In the genomic region with DNA sequence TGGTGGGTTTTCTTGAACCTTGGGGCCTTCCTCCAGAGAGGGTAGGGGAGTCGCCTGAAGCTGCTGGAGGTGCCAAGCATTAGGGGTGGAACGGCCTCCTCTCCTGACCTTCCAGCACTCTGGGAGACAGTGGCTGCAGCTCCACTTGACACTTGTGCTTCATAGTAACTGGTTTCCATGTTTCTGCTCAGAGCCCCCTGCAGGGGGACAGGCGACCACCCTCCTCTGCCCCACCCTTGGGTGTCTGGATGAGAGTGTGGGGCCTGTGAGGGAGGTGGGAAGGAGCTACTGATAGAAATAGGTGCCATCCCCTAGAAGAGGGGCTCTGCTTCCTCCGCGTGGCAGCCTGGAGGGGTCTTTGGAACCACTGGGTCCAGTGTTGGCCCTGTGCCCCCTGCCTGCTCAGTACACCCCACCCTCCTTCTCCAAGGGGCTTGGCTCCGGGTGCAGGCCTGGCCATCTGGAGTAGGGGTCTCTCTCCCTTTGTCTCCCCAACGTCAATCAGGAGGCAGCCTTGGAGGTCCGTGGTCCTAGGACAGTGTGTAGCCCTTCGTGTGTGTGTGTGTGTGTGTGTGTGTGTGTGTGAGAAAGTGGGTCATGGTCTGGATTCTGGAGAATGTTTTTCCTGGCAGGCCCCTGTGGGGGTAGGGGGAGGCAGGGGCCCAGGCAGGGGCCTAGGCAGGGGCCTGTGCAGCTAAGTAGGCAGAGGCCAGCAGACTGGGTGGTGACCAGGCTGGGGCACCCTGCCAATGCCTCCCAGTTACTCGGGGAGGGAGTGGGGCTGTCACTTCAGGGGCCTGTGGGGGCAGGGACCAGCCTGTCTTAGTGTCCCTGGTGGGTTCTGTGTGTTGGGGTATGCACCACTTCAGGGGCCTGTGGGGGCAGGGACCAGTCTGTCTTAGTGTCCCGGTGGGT, we compare ENCODE assay signal across 9 cellular contexts. TPM values are rescaled to one million over a fixed set of nuclear protein-coding genes. Genes with fewer than 3 reads are reported as not detected.
DNase-seq lines count a peak whose midpoint lies in the region; ATAC-seq and TF ChIP-seq lines count a peak whose summit lies in the region.
"Had no signal": no experiment of that assay in that cellular context is flagged by ENCODE, and none has a peak within 500 bp of the region (broad histone marks: within the 10 kb centered on the region; RNA-seq: fewer than 3 reads in every experiment).

No MANE protein-coding gene starts in this region.

- no peak for TF ChIP-seq EP300 in suprapubic skin (IDR thresholded peaks at IDR 0.05)

- H3K4me1 ChIP-seq in iPS-20b (ENCODE audit: insufficient read depth, low read length) (peaks cover 40% of the 10 kb centered on the region; the same call in 1 of the 2 replicates), suprapubic skin (peaks cover 74% of the 10 kb centered on the region)

- peak overlapping the region; percentile 29 for H3K27ac ChIP-seq in iPS-20b (ENCODE audit: low read length)
- peak overlapping the region; percentile 17 for H3K27ac ChIP-seq in suprapubic skin
- H3K27ac ChIP-seq: psoas muscle had no signal

- H3K9me3 ChIP-seq in iPS-20b (ENCODE audit: insufficient read depth, low read depth, low read length) (no peaks in the 10 kb centered on the region), suprapubic skin (no peaks in the 10 kb centered on the region)
- H3K9me3 ChIP-seq: psoas muscle had no signal

- intact Hi-C loops in activated CD4-positive, alpha-beta T cell treated with anti-CD3 and anti-CD28 coated beads, Interleukin-2, amount 10 ng/mL, durations not matched to agents 24 days and 14 days (cut with micrococcal nuclease): no loop called here

- WGBS in suprapubic skin: 30% methylated on average over 6 of the region's 11 CpGs

- no peak overlapping the region for H3K4me3 Mint-ChIP-seq in activated CD4-positive, alpha-beta T cell treated with anti-CD3 and anti-CD28 coated beads, Interleukin-2, amount 10 ng/mL, durations not matched to agents 24 days and 14 days
- H3K4me3 Mint-ChIP-seq in activated naive CD8-positive, alpha-beta T cell treated with anti-CD3 and anti-CD28 coated beads, Interleukin-2, amount 50 U/mL, for 24 hours: no peak overlapping the region

- no peaks in the 10 kb centered on the region for H3K27me3 Mint-ChIP-seq in activated CD4-positive, alpha-beta T cell treated with anti-CD3 and anti-CD28 coated beads, Interleukin-2, amount 10 ng/mL, durations not matched to agents 24 days and 14 days
- H3K27me3 Mint-ChIP-seq in activated naive CD8-positive, alpha-beta T cell treated with anti-CD3 and anti-CD28 coated beads, Interleukin-2, amount 50 U/mL, for 24 hours: no peaks in the 10 kb centered on the region

- H3K27me3 ChIP-seq in iPS-20b (ENCODE audit: insufficient read depth, low read length) (no peaks in the 10 kb centered on the region), suprapubic skin (no peaks in the 10 kb centered on the region)

- no peak for ATAC-seq in activated naive CD8-positive, alpha-beta T cell treated with anti-CD3 and anti-CD28 coated beads, Interleukin-2, amount 50 U/mL, for 24 hours
- no peak for ATAC-seq in HG02763 (IDR thresholded peaks at IDR 0.05; ENCODE audit: unreplicated experiment)
- ATAC-seq: psoas muscle had no signal

- no peaks in the 10 kb centered on the region for H3K9me3 Mint-ChIP-seq in activated CD4-positive, alpha-beta T cell treated with anti-CD3 and anti-CD28 coated beads, Interleukin-2, amount 10 ng/mL, durations not matched to agents 24 days and 14 days
- H3K9me3 Mint-ChIP-seq in activated naive CD8-positive, alpha-beta T cell treated with anti-CD3 and anti-CD28 coated beads, Interleukin-2, amount 50 U/mL, for 24 hours: no peaks in the 10 kb centered on the region

- no peak for DNase-seq in activated CD4-positive, alpha-beta T cell treated with anti-CD3 and anti-CD28 coated beads, Interleukin-2, amount 10 ng/mL, durations not matched to agents 24 days and 14 days
- DNase-seq in activated CD4-positive, alpha-beta T cell treated with anti-CD3 and anti-CD28 coated beads, Interleukin-2, amount 50 U/mL, for 48 hours: no peak
- DNase-seq in activated naive CD8-positive, alpha-beta T cell treated with anti-CD3 and anti-CD28 coated beads, Interleukin-2, amount 50 U/mL, for 24 hours: no peak
- no peak for DNase-seq in suprapubic skin (ENCODE audit: low spot score in 2 of 2)
- no peak for DNase-seq in COLO829 (ENCODE audit: low spot score)
- DNase-seq in NCI-H2227 (lab: John Stamatoyannopoulos, UW; ENCODE audit: unreplicated experiment): no peak

- H3K27ac Mint-ChIP-seq in activated CD4-positive, alpha-beta T cell treated with anti-CD3 and anti-CD28 coated beads, Interleukin-2, amount 10 ng/mL, durations not matched to agents 24 days and 14 days: peak overlapping the region; percentile 56
- peak overlapping the region; percentile 81 for H3K27ac Mint-ChIP-seq in activated naive CD8-positive, alpha-beta T cell treated with anti-CD3 and anti-CD28 coated beads, Interleukin-2, amount 50 U/mL, for 24 hours

- no peak for TF ChIP-seq POLR2A in suprapubic skin (IDR thresholded peaks at IDR 0.05)

- peaks cover 65% of the 10 kb centered on the region for H3K4me1 Mint-ChIP-seq in activated CD4-positive, alpha-beta T cell treated with anti-CD3 and anti-CD28 coated beads, Interleukin-2, amount 10 ng/mL, durations not matched to agents 24 days and 14 days
- H3K4me1 Mint-ChIP-seq in activated naive CD8-positive, alpha-beta T cell treated with anti-CD3 and anti-CD28 coated beads, Interleukin-2, amount 50 U/mL, for 24 hours: peaks cover 81% of the 10 kb centered on the region

- no peak overlapping the region; the same call in 1 of the 2 replicates for H3K9ac ChIP-seq in iPS-20b (ENCODE audit: low read depth, low read length)

- peaks cover 32% of the 10 kb centered on the region for H3K36me3 Mint-ChIP-seq in activated CD4-positive, alpha-beta T cell treated with anti-CD3 and anti-CD28 coated beads, Interleukin-2, amount 10 ng/mL, durations not matched to agents 24 days and 14 days (ENCODE audit: low read depth)
- peaks cover 12% of the 10 kb centered on the region for H3K36me3 Mint-ChIP-seq in activated naive CD8-positive, alpha-beta T cell treated with anti-CD3 and anti-CD28 coated beads, Interleukin-2, amount 50 U/mL, for 24 hours (ENCODE audit: low read depth)

- H3K36me3 ChIP-seq in iPS-20b (ENCODE audit: insufficient read depth, low read depth, low read length) (peaks cover 15% of the 10 kb centered on the region), suprapubic skin (peaks cover 11% of the 10 kb centered on the region)

- no peak for TF ChIP-seq CTCF in suprapubic skin (IDR thresholded peaks at IDR 0.05)

- no peak overlapping the region for H3K4me3 ChIP-seq in iPS-20b (ENCODE audit: low read length)
- peak overlapping the region; percentile 2 for H3K4me3 ChIP-seq in suprapubic skin

RNA-seq across cellular contexts. Expression of gene LASP1, which starts 4.9 kb away (rescaled TPM):
- 130 and 131 TPM in 2 replicates for total RNA-seq in activated CD4-positive, alpha-beta T cell treated with anti-CD3 and anti-CD28 coated beads, Interleukin-2, amount 10 ng/mL, durations not matched to agents 24 days and 14 days
- total RNA-seq in suprapubic skin: 100 to 1,000 TPM in 2 of 4 donors, 10 to 100 TPM in 2; 83.1 to 124 (median 99.6) TPM

RNA-seq across cellular contexts. Expression of gene RPL23, which starts 21.2 kb away (rescaled TPM):
- 1,994 and 2,005 TPM in 2 replicates for total RNA-seq in activated CD4-positive, alpha-beta T cell treated with anti-CD3 and anti-CD28 coated beads, Interleukin-2, amount 10 ng/mL, durations not matched to agents 24 days and 14 days
- 1,000 to 10,000 TPM; 1,382 to 1,902 (median 1,771) TPM for total RNA-seq in suprapubic skin

RNA-seq across cellular contexts. Expression of gene CWC25, which starts 49.6 kb away (rescaled TPM):
- 32.1 and 32.4 TPM in 2 replicates for total RNA-seq in activated CD4-positive, alpha-beta T cell treated with anti-CD3 and anti-CD28 coated beads, Interleukin-2, amount 10 ng/mL, durations not matched to agents 24 days and 14 days
- 10 to 100 TPM; 31.5 to 74.8 (median 34.4) TPM for total RNA-seq in suprapubic skin
